Comparison of ENCODE assay signal across 25 cellular contexts in genomic region chr1:43123031-43123430, GRCh38. TPM values are rescaled to one million over a fixed set of nuclear protein-coding genes. Genes with fewer than 3 reads are reported as not detected.
"Had no signal": no experiment of that assay in that cellular context is flagged by ENCODE, and none has a peak within 500 bp of the region (broad histone marks: within the 10 kb centered on the region; RNA-seq: fewer than 3 reads in every experiment).

No MANE protein-coding gene starts in this region.

- FAIRE-seq: endometrium had no signal

- H3K9me3 ChIP-seq: left lung, prostate gland, spleen, thoracic aorta, upper lobe of left lung had no signal

- H3K27ac Mint-ChIP-seq: activated CD4-positive, alpha-beta memory T cell treated with anti-CD3 and anti-CD28 coated beads for 36 hours; activated naive CD4-positive, alpha-beta T cell treated with anti-CD3 and anti-CD28 coated beads, Interleukin-2, amount 10 ng/mL, durations not matched to agents 7 days and 5 days; immature natural killer cell; mesothelial cell of epicardium; naive thymus-derived CD8-positive, alpha-beta T cell; T-helper 1 cell treated with Interleukin-12 subunit alpha and Interleukin-12 subunit beta and Interleukin-4 antibody, amounts not matched to agents 30 μg/mL and 1 μg/mL, for 36 hours had no signal

- H3K36me3 ChIP-seq: left lung, prostate gland, spleen, thoracic aorta, upper lobe of left lung had no signal

- H3K4me3 ChIP-seq: hepatocyte, left lung, prostate gland, spleen, thoracic aorta, upper lobe of left lung had no signal

- ATAC-seq: foreskin keratinocyte; left lung; naive thymus-derived CD8-positive, alpha-beta T cell had no signal

- H3K36me3 Mint-ChIP-seq: activated CD4-positive, alpha-beta memory T cell treated with anti-CD3 and anti-CD28 coated beads for 36 hours; activated naive CD4-positive, alpha-beta T cell treated with anti-CD3 and anti-CD28 coated beads, Interleukin-2, amount 10 ng/mL, durations not matched to agents 7 days and 5 days; immature natural killer cell; mesothelial cell of epicardium; naive thymus-derived CD8-positive, alpha-beta T cell had no signal

- H3K4me1 Mint-ChIP-seq: activated naive CD4-positive, alpha-beta T cell treated with anti-CD3 and anti-CD28 coated beads, Interleukin-2, amount 10 ng/mL, durations not matched to agents 7 days and 5 days; immature natural killer cell; mesothelial cell of epicardium; naive thymus-derived CD8-positive, alpha-beta T cell had no signal

- H3K27ac ChIP-seq: foreskin keratinocyte, hepatocyte, left lung, prostate gland, spleen, thoracic aorta, upper lobe of left lung had no signal

- H3K4me1 ChIP-seq: left lung, prostate gland, spleen, upper lobe of left lung had no signal

- H3K27me3 ChIP-seq: foreskin keratinocyte, hepatocyte, upper lobe of left lung had no signal

- H3K4me3 Mint-ChIP-seq: activated CD4-positive, alpha-beta memory T cell treated with anti-CD3 and anti-CD28 coated beads for 36 hours; activated naive CD4-positive, alpha-beta T cell treated with anti-CD3 and anti-CD28 coated beads, Interleukin-2, amount 10 ng/mL, durations not matched to agents 7 days and 5 days; immature natural killer cell; mesothelial cell of epicardium; naive thymus-derived CD8-positive, alpha-beta T cell; T-helper 1 cell treated with Interleukin-12 subunit alpha and Interleukin-12 subunit beta and Interleukin-4 antibody, amounts not matched to agents 30 μg/mL and 1 μg/mL, for 36 hours had no signal

- DNase-seq: activated CD4-positive, alpha-beta memory T cell treated with anti-CD3 and anti-CD28 coated beads for 36 hours; activated CD4-positive, alpha-beta T cell treated with anti-CD3 and anti-CD28 coated beads for 48 hours; activated CD4-positive, CD25-positive, alpha-beta regulatory T cell; activated effector memory CD4-positive, alpha-beta T cell treated with anti-CD3 and anti-CD28 coated beads, Interleukin-2, amount 50 U/mL, for 16 hours; activated naive CD4-positive, alpha-beta T cell treated with anti-CD3 and anti-CD28 coated beads, Interleukin-2, amount 10 ng/mL, durations not matched to agents 7 days and 5 days; amygdala; cortex of kidney; erythroblast; foreskin keratinocyte; glutamatergic neuron; immature natural killer cell; kidney glomerular epithelial cell; left lung; naive thymus-derived CD8-positive, alpha-beta T cell; spleen; stimulated activated CD4-positive, alpha-beta T cell treated with anti-CD3 and anti-CD28 coated beads, Interleukin-4, amount 100 ng/mL, for 1 hour; stimulated activated naive CD4-positive, alpha-beta T cell; T1000; upper lobe of left lung had no signal

- H3K9me3 Mint-ChIP-seq: activated CD4-positive, alpha-beta memory T cell treated with anti-CD3 and anti-CD28 coated beads for 36 hours; activated naive CD4-positive, alpha-beta T cell treated with anti-CD3 and anti-CD28 coated beads, Interleukin-2, amount 10 ng/mL, durations not matched to agents 7 days and 5 days; immature natural killer cell; T-helper 1 cell treated with Interleukin-12 subunit alpha and Interleukin-12 subunit beta and Interleukin-4 antibody, amounts not matched to agents 30 μg/mL and 1 μg/mL, for 36 hours had no signal

- H3K4me2 ChIP-seq: hepatocyte had no signal

- H2AFZ ChIP-seq: hepatocyte had no signal

RNA-seq across cellular contexts. Expression of gene CFAP57, which starts 49.1 kb away (rescaled TPM):
- total RNA-seq: naive thymus-derived CD8-positive, alpha-beta T cell; spleen had no signal
- polyA plus RNA-seq: immature natural killer cell had no signal
